In genomic region chr16:2048116-2048543, GRCh38 we compare ENCODE assay signal across 9 cellular contexts. TPM values are rescaled to one million over a fixed set of nuclear protein-coding genes. Genes with fewer than 3 reads are reported as not detected.
DNase-seq lines count a peak whose midpoint lies in the region; ATAC-seq, FAIRE-seq and TF ChIP-seq lines count a peak whose summit lies in the region.
"Had no signal": no experiment of that assay in that cellular context is flagged by ENCODE, and none has a peak within 500 bp of the region (broad histone marks: within the 10 kb centered on the region; RNA-seq: fewer than 3 reads in every experiment).

No MANE protein-coding gene starts in this region.

- 1 to 2% (median 1%) methylated on average over 15 to 30 of the region's 30 CpGs for WGBS in heart left ventricle, 4 donors

- H3K36me3 ChIP-seq in heart left ventricle: peaks cover 0 to 33% (median 30%) of the 10 kb centered on the region in 9 donors
- peaks cover 4 to 15% of the 10 kb centered on the region in 2 donors for H3K36me3 ChIP-seq in kidney (ENCODE audit: control insufficient read depth in 1 of 2, insufficient read depth in 2 of 2, low read length in 2 of 2)
- H3K36me3 ChIP-seq in thoracic aorta: peaks cover 12% of the 10 kb centered on the region

- H3K9ac ChIP-seq in kidney (ENCODE audit: low read length in 2 of 2): peak overlapping the region; percentile 67 to 92

- TF ChIP-seq POLR2A in heart left ventricle (IDR thresholded peaks at IDR 0.05): no peak

- intact Hi-C loops in heart left ventricle (cut with DNase I): loop anchor here in 1 of 10 donors (1.0 kb wide), 1 partner anchor 16 kb away; no protein-coding TSS in a partner anchor
- intact Hi-C loops in left ventricle myocardium superior (cut with micrococcal nuclease): no loop called here
- intact Hi-C loops in kidney (cut with DNase I): no loop called here

- DNase-seq in heart left ventricle: peak in 1 of 5 donors; percentile 60
- no peak for DNase-seq in left ventricle myocardium superior
- DNase-seq in activated naive CD4-positive, alpha-beta T cell treated with anti-CD3 and anti-CD28 coated beads, Interleukin-2, amount 50 U/mL, for 72 hours (ENCODE audit: low spot score in 2 of 2): no peak
- no peak for DNase-seq in kidney
- no peak for DNase-seq in thoracic aorta (ENCODE audit: low spot score)
- no peak for DNase-seq in DMS79 treated with DMSO at 0.1 percent for 48 hours (lab: John Stamatoyannopoulos, UW)
- no peak for DNase-seq in foreskin melanocyte

- ATAC-seq in heart left ventricle (no peak), left ventricle myocardium superior (no peak), thoracic aorta (ENCODE audit: insufficient number of reproducible peaks, low FRiP score, low read depth) (no peak), HG03280 (IDR thresholded peaks at IDR 0.05; ENCODE audit: unreplicated experiment) (no peak)
- ATAC-seq in activated naive CD4-positive, alpha-beta T cell treated with anti-CD3 and anti-CD28 coated beads, Interleukin-2, amount 50 U/mL, for 72 hours: peak in 1 of 2 donors; percentile 26

- H3K27ac Mint-ChIP-seq in activated naive CD4-positive, alpha-beta T cell treated with anti-CD3 and anti-CD28 coated beads, Interleukin-2, amount 50 U/mL, for 72 hours: peak overlapping the region; percentile 79 to 82

- TF ChIP-seq CTCF in heart left ventricle (IDR thresholded peaks at IDR 0.05) (no peak), kidney (IDR thresholded peaks at IDR 0.05; ENCODE audit: borderline replicate concordance, extremely low read depth, insufficient read depth) (no peak), thoracic aorta (IDR thresholded peaks at IDR 0.05) (no peak)

- no peaks in the 10 kb centered on the region for H3K9me3 ChIP-seq in heart left ventricle
- H3K9me3 ChIP-seq in kidney (ENCODE audit: control insufficient read depth in 1 of 2, low read length in 2 of 2): no peaks in the 10 kb centered on the region
- H3K9me3 ChIP-seq in thoracic aorta: no peaks in the 10 kb centered on the region

- H3K36me3 Mint-ChIP-seq in activated naive CD4-positive, alpha-beta T cell treated with anti-CD3 and anti-CD28 coated beads, Interleukin-2, amount 50 U/mL, for 72 hours: peaks cover 0 to 6% of the 10 kb centered on the region in 2 donors

- FAIRE-seq in kidney (lab: Jason Lieb, UNC): no peak

- H3K4me1 ChIP-seq in heart left ventricle (peaks cover 14 to 55% (median 43%) of the 10 kb centered on the region in 12 donors), kidney (ENCODE audit: control insufficient read depth in 1 of 2, insufficient read depth in 1 of 2, low read depth in 1 of 2, low read length in 2 of 2) (peaks cover 4 to 27% of the 10 kb centered on the region in 2 donors), thoracic aorta (ENCODE audit: control insufficient read depth in 1 of 2, low read depth in 2 of 2) (peaks cover 14 to 40% of the 10 kb centered on the region in 2 donors)

- H3K27me3 ChIP-seq in heart left ventricle (no peaks in the 10 kb centered on the region), thoracic aorta (replicated peaks; ENCODE audit: insufficient read depth) (no peaks in the 10 kb centered on the region)

- H3K9me3 Mint-ChIP-seq in activated naive CD4-positive, alpha-beta T cell treated with anti-CD3 and anti-CD28 coated beads, Interleukin-2, amount 50 U/mL, for 72 hours: no peaks in the 10 kb centered on the region

- H3K27ac ChIP-seq in heart left ventricle: peak overlapping the region; percentile 36 to 94 (median 86)
- peak overlapping the region in 1 of 2 donors; percentile 23 for H3K27ac ChIP-seq in kidney (ENCODE audit: low read depth in 2 of 2, low read length in 2 of 2)
- peak overlapping the region in 1 of 2 donors; percentile 58 for H3K27ac ChIP-seq in thoracic aorta
- H3K27ac ChIP-seq: epithelial cell of prostate had no signal

- H3K4me3 ChIP-seq in heart left ventricle (peak overlapping the region; percentile 71 to 99 (median 91)), kidney (ENCODE audit: low read length in 2 of 2) (peak overlapping the region; percentile 87 to 94), thoracic aorta (peak overlapping the region; percentile 86)

RNA-seq across cellular contexts. Expression of gene TSC2, which starts 0.3 kb away (rescaled TPM):
- 10 to 100 TPM; 48.4 to 94.5 (median 70.4) TPM for total RNA-seq in heart left ventricle
- 10 to 100 TPM; 33.3 to 44.8 TPM for polyA plus RNA-seq in heart left ventricle
- total RNA-seq in left ventricle myocardium superior: 83.0 TPM
- 100 to 1,000 TPM in 1 of 2 donors, 10 to 100 TPM in 1; 70.5 to 121 TPM for total RNA-seq in activated naive CD4-positive, alpha-beta T cell treated with anti-CD3 and anti-CD28 coated beads, Interleukin-2, amount 50 U/mL, for 72 hours
- total RNA-seq in kidney: 151 TPM
- polyA plus RNA-seq in kidney (ENCODE audit: insufficient read depth, low read depth, low replicate concordance): 40.0 TPM
- 100 to 1,000 TPM; 112 to 123 TPM for total RNA-seq in thoracic aorta

RNA-seq across cellular contexts. Expression of gene NTHL1, which starts 0.5 kb away (rescaled TPM):
- total RNA-seq in heart left ventricle: 10 to 100 TPM in 7 of 9 donors, 1 to 10 TPM in 2; 9.0 to 25.0 (median 11.7) TPM
- polyA plus RNA-seq in heart left ventricle: 10 to 100 TPM; 13.1 to 32.3 TPM
- 22.7 TPM for total RNA-seq in left ventricle myocardium superior
- 10 to 100 TPM; 21.6 to 25.3 TPM for total RNA-seq in activated naive CD4-positive, alpha-beta T cell treated with anti-CD3 and anti-CD28 coated beads, Interleukin-2, amount 50 U/mL, for 72 hours
- 15.3 TPM for total RNA-seq in kidney
- polyA plus RNA-seq in kidney (ENCODE audit: insufficient read depth, low read depth, low replicate concordance): 36.0 TPM
- total RNA-seq in thoracic aorta: 10 to 100 TPM in 1 of 2 donors, 1 to 10 TPM in 1; 7.7 to 13.4 TPM

RNA-seq across cellular contexts. Expression of gene NHERF2, which starts 21.4 kb away (rescaled TPM):
- total RNA-seq in heart left ventricle: 100 to 1,000 TPM; 124 to 496 (median 227) TPM
- polyA plus RNA-seq in heart left ventricle: 100 to 1,000 TPM; 213 to 396 TPM
- total RNA-seq in left ventricle myocardium superior: 235 TPM
- 1 to 10 TPM in 1 of 2 donors, under 1 TPM in 1; 0.82 to 3.7 TPM for total RNA-seq in activated naive CD4-positive, alpha-beta T cell treated with anti-CD3 and anti-CD28 coated beads, Interleukin-2, amount 50 U/mL, for 72 hours
- 238 TPM for total RNA-seq in kidney
- polyA plus RNA-seq in kidney (ENCODE audit: insufficient read depth, low read depth, low replicate concordance): 405 TPM
- total RNA-seq in thoracic aorta: 10 to 100 TPM; 66.0 to 84.1 TPM

RNA-seq across cellular contexts. Expression of gene NPW, which starts 28.5 kb away (rescaled TPM):
- total RNA-seq in heart left ventricle (under 1 TPM in 1 of 9 donors, not detected in 8; 0.69 TPM), left ventricle myocardium superior (not detected), kidney (not detected), thoracic aorta (not detected)
- polyA plus RNA-seq in heart left ventricle (under 1 TPM in 1 of 2 donors, not detected in 1; 0.19 TPM), kidney (ENCODE audit: insufficient read depth, low read depth, low replicate concordance) (not detected)
- total RNA-seq in activated naive CD4-positive, alpha-beta T cell treated with anti-CD3 and anti-CD28 coated beads, Interleukin-2, amount 50 U/mL, for 72 hours: 1 to 10 TPM in 1 of 2 donors, under 1 TPM in 1; 0.61 to 4.6 TPM

RNA-seq across cellular contexts. Expression of gene ZNF598, which starts 38.5 kb away (rescaled TPM):
- total RNA-seq in heart left ventricle (10 to 100 TPM; 10.9 to 47.4 (median 17.0) TPM), left ventricle myocardium superior (16.0 TPM), kidney (34.9 TPM), thoracic aorta (10 to 100 TPM; 65.8 to 68.5 TPM)
- polyA plus RNA-seq in heart left ventricle (10 to 100 TPM in 1 of 2 donors, 1 to 10 TPM in 1; 9.4 to 33.8 TPM), kidney (ENCODE audit: insufficient read depth, low read depth, low replicate concordance) (14.3 TPM)
- 10 to 100 TPM; 72.2 to 87.9 TPM for total RNA-seq in activated naive CD4-positive, alpha-beta T cell treated with anti-CD3 and anti-CD28 coated beads, Interleukin-2, amount 50 U/mL, for 72 hours

Comparison
In these comparisons a context has a peak if more than half of its experiments do, and no peak if none do; other contexts are left out.
1. RNA of gene NHERF2, which starts 21.4 kb away (total RNA-seq): 238 TPM in kidney (single experiment), 235 TPM in left ventricle myocardium superior (single experiment), 124 to 496 TPM in heart left ventricle and 66.0 to 84.1 TPM in thoracic aorta; 0.82 to 3.7 TPM in activated naive CD4-positive, alpha-beta T cell treated with anti-CD3 and anti-CD28 coated beads, Interleukin-2, amount 50 U/mL, for 72 hours; every median in the first group is over 10 times any median in the second.
2. Peak in every context shown above with its lines, with median percentiles within 50 percentile points of each other: H3K4me3 ChIP-seq.